Comparison of ENCODE assay signal across 2 cellular contexts in the genomic region with DNA sequence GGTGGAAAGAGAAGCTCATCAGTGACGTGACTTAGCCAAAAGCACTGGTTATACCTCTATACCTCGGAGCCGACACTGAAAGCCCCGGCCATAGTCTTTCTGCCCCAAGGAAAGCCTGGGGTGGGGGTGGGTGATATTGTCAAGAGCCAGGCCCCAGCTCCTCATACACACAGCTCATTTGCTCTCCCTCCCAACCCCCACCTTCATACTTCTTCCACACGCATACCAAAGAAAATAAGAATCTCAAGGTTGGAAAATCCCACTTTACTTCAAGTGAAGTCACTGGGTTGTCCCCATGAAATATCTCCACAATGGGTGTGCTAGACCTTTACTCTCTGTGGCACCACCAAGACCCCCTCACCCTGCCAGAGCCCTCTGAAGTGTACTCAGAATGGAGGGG.
TF ChIP-seq lines count a peak whose summit lies in the region.

No MANE protein-coding gene starts in this region.

TF ChIP-seq in liver, 16 proteins besides CTCF, POLR2A, EP300 and RAD21:
- TF ChIP-seq, protein P1, sequence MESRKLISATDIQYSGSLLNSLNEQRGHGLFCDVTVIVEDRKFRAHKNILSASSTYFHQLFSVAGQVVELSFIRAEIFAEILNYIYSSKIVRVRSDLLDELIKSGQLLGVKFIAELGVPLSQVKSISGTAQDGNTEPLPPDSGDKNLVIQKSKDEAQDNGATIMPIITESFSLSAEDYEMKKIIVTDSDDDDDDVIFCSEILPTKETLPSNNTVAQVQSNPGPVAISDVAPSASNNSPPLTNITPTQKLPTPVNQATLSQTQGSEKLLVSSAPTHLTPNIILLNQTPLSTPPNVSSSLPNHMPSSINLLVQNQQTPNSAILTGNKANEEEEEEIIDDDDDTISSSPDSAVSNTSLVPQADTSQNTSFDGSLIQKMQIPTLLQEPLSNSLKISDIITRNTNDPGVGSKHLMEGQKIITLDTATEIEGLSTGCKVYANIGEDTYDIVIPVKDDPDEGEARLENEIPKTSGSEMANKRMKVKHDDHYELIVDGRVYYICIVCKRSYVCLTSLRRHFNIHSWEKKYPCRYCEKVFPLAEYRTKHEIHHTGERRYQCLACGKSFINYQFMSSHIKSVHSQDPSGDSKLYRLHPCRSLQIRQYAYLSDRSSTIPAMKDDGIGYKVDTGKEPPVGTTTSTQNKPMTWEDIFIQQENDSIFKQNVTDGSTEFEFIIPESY (IDR thresholded peaks at IDR 0.05): no peak
- TF ChIP-seq GABPA (IDR thresholded peaks at IDR 0.05 in 1 of 2, conservative IDR thresholded peaks at IDR 0.05 in 1 of 2) (no peak), NR2F2 (IDR thresholded peaks at IDR 0.05) (no peak), TAF1 (conservative IDR thresholded peaks at IDR 0.05) (no peak), FOXA2 (IDR thresholded peaks at IDR 0.05) (no peak)
- TF ChIP-seq, protein P2, sequence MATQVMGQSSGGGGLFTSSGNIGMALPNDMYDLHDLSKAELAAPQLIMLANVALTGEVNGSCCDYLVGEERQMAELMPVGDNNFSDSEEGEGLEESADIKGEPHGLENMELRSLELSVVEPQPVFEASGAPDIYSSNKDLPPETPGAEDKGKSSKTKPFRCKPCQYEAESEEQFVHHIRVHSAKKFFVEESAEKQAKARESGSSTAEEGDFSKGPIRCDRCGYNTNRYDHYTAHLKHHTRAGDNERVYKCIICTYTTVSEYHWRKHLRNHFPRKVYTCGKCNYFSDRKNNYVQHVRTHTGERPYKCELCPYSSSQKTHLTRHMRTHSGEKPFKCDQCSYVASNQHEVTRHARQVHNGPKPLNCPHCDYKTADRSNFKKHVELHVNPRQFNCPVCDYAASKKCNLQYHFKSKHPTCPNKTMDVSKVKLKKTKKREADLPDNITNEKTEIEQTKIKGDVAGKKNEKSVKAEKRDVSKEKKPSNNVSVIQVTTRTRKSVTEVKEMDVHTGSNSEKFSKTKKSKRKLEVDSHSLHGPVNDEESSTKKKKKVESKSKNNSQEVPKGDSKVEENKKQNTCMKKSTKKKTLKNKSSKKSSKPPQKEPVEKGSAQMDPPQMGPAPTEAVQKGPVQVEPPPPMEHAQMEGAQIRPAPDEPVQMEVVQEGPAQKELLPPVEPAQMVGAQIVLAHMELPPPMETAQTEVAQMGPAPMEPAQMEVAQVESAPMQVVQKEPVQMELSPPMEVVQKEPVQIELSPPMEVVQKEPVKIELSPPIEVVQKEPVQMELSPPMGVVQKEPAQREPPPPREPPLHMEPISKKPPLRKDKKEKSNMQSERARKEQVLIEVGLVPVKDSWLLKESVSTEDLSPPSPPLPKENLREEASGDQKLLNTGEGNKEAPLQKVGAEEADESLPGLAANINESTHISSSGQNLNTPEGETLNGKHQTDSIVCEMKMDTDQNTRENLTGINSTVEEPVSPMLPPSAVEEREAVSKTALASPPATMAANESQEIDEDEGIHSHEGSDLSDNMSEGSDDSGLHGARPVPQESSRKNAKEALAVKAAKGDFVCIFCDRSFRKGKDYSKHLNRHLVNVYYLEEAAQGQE (IDR thresholded peaks at IDR 0.05): no peak

TF ChIP-seq in HepG2, 621 proteins besides CTCF, POLR2A, EP300 and RAD21:
- TF ChIP-seq ZNF446 (CRISPR knock-in tag; IDR thresholded peaks at IDR 0.05): no peak
- no peak for TF ChIP-seq GPN1 (CRISPR knock-in tag; IDR thresholded peaks at IDR 0.05; ENCODE audit: borderline replicate concordance)
- no peak for TF ChIP-seq ZFYVE20 (CRISPR knock-in tag; IDR thresholded peaks at IDR 0.05; ENCODE audit: borderline replicate concordance, low read depth)
- no peak for TF ChIP-seq ZNF577 (CRISPR knock-in tag; IDR thresholded peaks at IDR 0.05; ENCODE audit: borderline replicate concordance, low read depth)
- TF ChIP-seq IRX3 (CRISPR knock-in tag; IDR thresholded peaks at IDR 0.05; ENCODE audit: borderline replicate concordance, low read depth): no peak
